ENCODE assay signal across 31 cellular contexts in genomic region chr20:10699506-10699905, GRCh38.
"Had no signal": no experiment of that assay in that cellular context is flagged by ENCODE, and none has a peak within 500 bp of the region (broad histone marks: within the 10 kb centered on the region; RNA-seq: fewer than 3 reads in every experiment).

No MANE protein-coding gene starts in this region.

- H3K4me3 ChIP-seq: ascending aorta, cardiac muscle cell had no signal

- H3K9me3 ChIP-seq: ascending aorta had no signal

- H3K4me2 ChIP-seq: KMS-11 had no signal

- H3K27me3 ChIP-seq: ascending aorta, cardiac muscle cell had no signal

- H3K36me3 ChIP-seq: ascending aorta, cardiac muscle cell, WERI-Rb-1 had no signal

- FAIRE-seq: RCC 7860 had no signal

- DNase-seq: activated CD4-positive, alpha-beta memory T cell treated with anti-CD3 and anti-CD28 coated beads, Interleukin-2, amount 10 ng/mL, durations not matched to agents 7 days and 5 days; activated CD4-positive, alpha-beta T cell treated with anti-CD3 and anti-CD28 coated beads for 1 hour; activated CD4-positive, alpha-beta T cell treated with anti-CD3 and anti-CD28 coated beads for 48 hours; activated CD4-positive, CD25-positive, alpha-beta regulatory T cell; activated CD8-positive, alpha-beta memory T cell treated with anti-CD3 and anti-CD28 coated beads for 24 hours; activated effector memory CD4-positive, alpha-beta T cell treated with anti-CD3 and anti-CD28 coated beads, Interleukin-2, amount 50 U/mL, for 16 hours; activated naive CD4-positive, alpha-beta T cell; activated naive CD8-positive, alpha-beta T cell treated with anti-CD3 and anti-CD28 coated beads, Interleukin-2, amount 10 ng/mL, durations not matched to agents 7 days and 5 days; activated T-cell treated with anti-CD3 and anti-CD28 coated beads, Interleukin-2, amount 50 U/mL, for 1 hour; activated T-cell treated with anti-CD3 and anti-CD28 coated beads, Interleukin-2, amount 50 U/mL, for 72 hours; amygdala; NCI-H1105; NCI-H1417 treated with DMSO at 0.1 percent for 48 hours; NCI-H1694; NCI-H1930; NCI-H2081 treated with DMSO at 0.1 percent for 48 hours; NCI-H345; NCI-H524 treated with DMSO at 0.1 percent for 48 hours; PC-3; SIG-M5; SW 1271; T-helper 1 cell; T1000; WERI-Rb-1 had no signal

- H3K27ac ChIP-seq: cardiac muscle cell, KMS-11, RWPE1, WERI-Rb-1 had no signal

- ATAC-seq: activated T-cell treated with anti-CD3 and anti-CD28 coated beads, Interleukin-2, amount 50 U/mL, for 72 hours; activated T-helper 17 cell treated with anti-CD3 and anti-CD28 coated beads, Interleukin-2, amount 50 U/mL, for 72 hours; PC-3; Right ventricle myocardium inferior had no signal

- H3K9ac ChIP-seq: KMS-11 had no signal
